Comparison of ENCODE assay signal across 7 cellular contexts in the genomic region with DNA sequence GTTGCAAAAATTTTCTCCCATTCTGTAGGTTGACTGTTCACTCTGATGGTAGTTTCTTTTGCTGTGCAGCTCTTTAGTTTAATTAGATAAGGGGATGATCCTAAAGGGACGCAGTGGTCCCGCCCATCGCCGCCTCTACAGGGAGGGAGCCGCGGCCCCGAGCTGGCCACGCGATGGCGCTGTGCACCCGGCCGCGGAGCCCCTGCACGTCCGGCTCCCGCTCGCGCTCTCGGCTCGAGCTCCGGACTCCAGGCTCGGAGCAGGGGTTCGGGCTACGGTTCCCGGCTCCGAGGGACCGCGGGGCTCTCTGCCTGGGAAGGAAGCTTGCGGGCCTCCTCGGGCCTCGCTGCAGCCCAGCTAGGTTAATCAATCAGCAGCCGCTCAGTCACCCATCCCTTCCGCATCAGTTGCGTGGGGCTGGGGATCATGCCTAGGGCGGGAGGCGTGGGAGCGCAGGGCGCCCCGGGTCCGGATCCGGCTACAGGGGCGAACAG.
DNase-seq lines count a peak whose midpoint lies in the region; ATAC-seq and TF ChIP-seq lines count a peak whose summit lies in the region.

No MANE protein-coding gene starts in this region.

- CTCF ChIA-PET in MCF 10A (lab: Yijun Ruan, JAX), result interaction anchor here (0.6 to 2.1 kb wide), 44 partner anchors 9 to 951 kb away, joined by 3 to 27 read pairs (median 3); no protein-coding TSS in a partner anchor

- ATAC-seq in GM18909 (IDR thresholded peaks at IDR 0.05; ENCODE audit: poor library complexity, unreplicated experiment), result peak; percentile 89
- ATAC-seq in HG03159 (IDR thresholded peaks at IDR 0.05; ENCODE audit: unreplicated experiment), result peak; percentile 86

- peaks cover 10% of the 10 kb centered on the region for H3K4me1 Mint-ChIP-seq in MCF 10A (ENCODE audit: insufficient read depth, unreplicated experiment)

- WGBS in spleen, 5 donors, result 0 to 2% (median 1%) methylated on average over 37 to 42 of the region's 42 CpGs

- TF ChIP-seq CTCF in MCF 10A (IDR thresholded peaks at IDR 0.05; ENCODE audit: unreplicated experiment), result peak; percentile 92
- peak in 10 of 11 experiments; percentile 43 to 92 (median 80) for TF ChIP-seq CTCF in spleen (IDR thresholded peaks at IDR 0.05 in 8 of 11, conservative IDR thresholded peaks at IDR 0.05 in 3 of 11)

- H3K36me3 Mint-ChIP-seq in MCF 10A (ENCODE audit: insufficient read depth, unreplicated experiment), result no peaks in the 10 kb centered on the region

- H3K36me3 ChIP-seq in spleen, result no peaks in the 10 kb centered on the region

- H3K27ac Mint-ChIP-seq in MCF 10A (ENCODE audit: low read depth, unreplicated experiment), result no peak overlapping the region

- POLR2A ChIA-PET in MCF 10A (lab: Yijun Ruan, JAX), result interaction anchor here (0.9 to 1.3 kb wide), 2 partner anchors 17 to 130 kb away, joined by 4 read pairs; no protein-coding TSS in a partner anchor

- H3K27me3 ChIP-seq in spleen (replicated peaks in 1 of 7), result peaks cover 7 to 59% (median 34%) of the 10 kb centered on the region in 7 donors

- DNase-seq in UCSD-AML1 (lab: John Stamatoyannopoulos, UW; ENCODE audit: unreplicated experiment), result peak; percentile 67
- peak; percentile 73 for DNase-seq in MCF 10A (ENCODE audit: unreplicated experiment)
- DNase-seq in inferior parietal cortex (ENCODE audit: extremely low spot score), result peak; percentile 73
- DNase-seq in spleen, result peak; percentile 83
- DNase-seq in NCI-H345 treated with DMSO at 0.1 percent for 48 hours (lab: John Stamatoyannopoulos, UW; ENCODE audit: unreplicated experiment), result no peak

- no peak overlapping the region for H3K27ac ChIP-seq in spleen

- TF ChIP-seq POLR2A in spleen (IDR thresholded peaks at IDR 0.05), result no peak

- H3K4me3 ChIP-seq in spleen, result peak overlapping the region; percentile 21 to 67 (median 40)

- no peaks in the 10 kb centered on the region for H3K27me3 Mint-ChIP-seq in MCF 10A (ENCODE audit: insufficient read depth, unreplicated experiment)

- H3K4me3 Mint-ChIP-seq in MCF 10A (ENCODE audit: unreplicated experiment), result no peak overlapping the region

- no TSS peak for BruUV-seq in MCF 10A (replicated peaks; lab: Mats Ljungman, UMichigan)

- intact Hi-C loops in MCF 10A (cut with micrococcal nuclease) (loop anchor here (1.0 to 5.0 kb wide), 4 partner anchors 128 to 364 kb away; no protein-coding TSS in a partner anchor), spleen (cut with DNase I; ENCODE audit: low total_unique reads) (no loop called here)

- no peaks in the 10 kb centered on the region for H3K9me3 Mint-ChIP-seq in MCF 10A (ENCODE audit: unreplicated experiment)

- H3K4me1 ChIP-seq in spleen, result peaks cover 9 to 18% (median 16%) of the 10 kb centered on the region in 6 donors

- peaks cover 0 to 12% (median 8%) of the 10 kb centered on the region in 8 donors for H3K9me3 ChIP-seq in spleen
